ENCODE assay signal across 10 cellular contexts in the genomic region with DNA sequence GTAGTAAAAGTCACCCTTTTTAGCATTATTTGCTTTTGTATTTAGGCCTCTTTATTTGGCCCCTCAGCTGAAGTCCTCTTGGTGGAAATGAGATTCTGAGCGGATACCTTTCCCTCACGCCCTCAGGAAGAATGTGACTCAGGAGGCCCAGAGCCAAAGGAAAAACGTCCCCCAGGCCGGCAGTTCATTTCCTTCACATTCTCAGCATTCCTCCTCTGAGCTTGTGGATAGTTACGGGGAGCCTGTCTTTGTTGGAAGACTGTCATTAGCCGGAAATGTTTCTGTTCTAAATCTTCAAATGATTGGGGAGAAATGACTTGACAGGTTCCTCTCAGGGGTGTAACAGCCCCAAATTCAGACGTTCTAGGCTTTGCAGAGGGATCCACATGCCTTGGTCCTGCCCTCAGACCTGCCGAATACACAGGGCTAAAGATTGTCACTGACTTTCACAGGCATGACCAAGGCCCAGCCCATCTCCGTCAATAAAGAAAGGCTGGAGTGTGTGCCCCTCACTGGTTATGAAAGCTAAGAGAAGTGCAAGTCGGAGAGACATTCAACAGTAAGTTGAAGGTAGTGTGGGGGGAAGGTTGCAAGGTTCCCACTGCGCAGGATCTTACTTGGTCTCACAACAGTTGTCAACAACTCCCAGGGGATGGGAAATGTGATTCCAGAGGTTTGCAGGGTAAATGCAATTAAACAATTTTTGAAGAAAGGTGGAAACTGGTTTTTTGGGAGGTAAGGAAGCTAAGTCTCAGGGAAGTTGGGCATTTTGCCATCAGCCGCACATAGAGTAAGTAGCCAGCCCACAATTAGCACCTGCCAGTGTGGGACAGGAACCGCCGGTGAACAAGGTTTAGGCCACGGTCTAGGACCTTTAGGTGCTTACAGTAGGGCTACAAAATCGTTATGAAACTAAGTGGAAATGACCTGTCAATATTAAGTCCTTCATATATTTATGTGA. TPM values are rescaled to one million over a fixed set of nuclear protein-coding genes. Genes with fewer than 3 reads are reported as not detected.
DNase-seq lines count a peak whose midpoint lies in the region; ATAC-seq and TF ChIP-seq lines count a peak whose summit lies in the region.
"Had no signal": no experiment of that assay in that cellular context is flagged by ENCODE, and none has a peak within 500 bp of the region (broad histone marks: within the 10 kb centered on the region; RNA-seq: fewer than 3 reads in every experiment).

No MANE protein-coding gene starts in this region.

- H4K20me1 ChIP-seq in SK-N-SH (ENCODE audit: insufficient read depth) (no peaks in the 10 kb centered on the region), Karpas-422 (ENCODE audit: insufficient read depth, low read depth, low read length) (no peaks in the 10 kb centered on the region)

- H3K79me2 ChIP-seq in SK-N-SH (ENCODE audit: insufficient read depth): no peaks in the 10 kb centered on the region
- no peaks in the 10 kb centered on the region for H3K79me2 ChIP-seq in Karpas-422 (ENCODE audit: low read length)

- H3K4me1 ChIP-seq in SK-N-SH (ENCODE audit: control insufficient read depth in 1 of 2, insufficient read depth in 2 of 2, low read depth in 1 of 2, low read length in 1 of 2) (peaks cover 25 to 35% of the 10 kb centered on the region in 2 experiments; a peak in 3 of 4 replicates), gastroesophageal sphincter (peaks cover 8 to 38% (median 14%) of the 10 kb centered on the region in 3 donors), Karpas-422 (ENCODE audit: low read length) (no peaks in the 10 kb centered on the region), transverse colon (peaks cover 0 to 15% (median 6%) of the 10 kb centered on the region in 4 donors)

- no peaks in the 10 kb centered on the region for H3K36me3 ChIP-seq in SK-N-SH (replicated peaks in 1 of 2; ENCODE audit: control insufficient read depth in 1 of 2, insufficient read depth in 2 of 2, low read length in 1 of 2)
- H3K36me3 ChIP-seq in gastroesophageal sphincter: peaks cover 0 to 9% of the 10 kb centered on the region in 2 donors
- H3K36me3 ChIP-seq in Karpas-422 (ENCODE audit: insufficient read depth, low read length): no peaks in the 10 kb centered on the region
- no peaks in the 10 kb centered on the region for H3K36me3 ChIP-seq in transverse colon

- POLR2A ChIA-PET in SK-N-SH (lab: Yijun Ruan, JAX): no interaction called here

- in situ Hi-C loops in transverse colon (cut with MboI; ENCODE audit: low pct_ligation_motif_present in 1 of 4, low pct_unique_long_range_greater_than_20kb in 1 of 4, low sequenced_read_pairs in 3 of 4): loop anchor here in 2 of 4 donors (10.0 to 25.0 kb wide), 2 partner anchors 310 to 523 kb away; no protein-coding TSS in a partner anchor

- H3K4me3 ChIP-seq in SK-N-SH (ENCODE audit: low read depth in 2 of 2, low read length in 1 of 2): no peak overlapping the region
- H3K4me3 ChIP-seq in gastroesophageal sphincter: no peak overlapping the region
- H3K4me3 ChIP-seq in Karpas-422 (ENCODE audit: low read length): no peak overlapping the region
- H3K4me3 ChIP-seq in transverse colon: no peak overlapping the region

- H3K27me3 ChIP-seq in SK-N-SH (ENCODE audit: insufficient read depth): no peaks in the 10 kb centered on the region
- no peaks in the 10 kb centered on the region for H3K27me3 ChIP-seq in gastroesophageal sphincter
- H3K27me3 ChIP-seq in Karpas-422 (ENCODE audit: low read length): no peaks in the 10 kb centered on the region
- no peaks in the 10 kb centered on the region for H3K27me3 ChIP-seq in transverse colon

- H3K36me3 Mint-ChIP-seq in progenitor cell of endocrine pancreas (ENCODE audit: insufficient read depth): peaks cover 8% of the 10 kb centered on the region

- H3K9ac ChIP-seq in SK-N-SH (peak overlapping the region; percentile 45; the same call in 1 of the 2 replicates), Karpas-422 (ENCODE audit: low read length) (no peak overlapping the region)

- peak; percentile 16 to 76; a peak in 2 of 4 replicates for TF ChIP-seq EP300 in SK-N-SH (IDR thresholded peaks at IDR 0.05; ENCODE audit: borderline replicate concordance in 1 of 2, low read depth in 1 of 2, low read length in 1 of 2)
- TF ChIP-seq EP300 in gastroesophageal sphincter (IDR thresholded peaks at IDR 0.05): no peak
- TF ChIP-seq EP300 in transverse colon (IDR thresholded peaks at IDR 0.05; ENCODE audit: low read depth): no peak

- H3F3A ChIP-seq in SK-N-SH (replicated peaks; ENCODE audit: insufficient read depth): peaks cover 11% of the 10 kb centered on the region

- H3K27ac Mint-ChIP-seq in progenitor cell of endocrine pancreas: peak overlapping the region; percentile 98

- H3K27ac ChIP-seq in SK-N-SH (ENCODE audit: low read depth in 2 of 2, low read length in 1 of 2): peak overlapping the region; percentile 69 to 72
- H3K27ac ChIP-seq in gastroesophageal sphincter: peak overlapping the region; percentile 20 to 68 (median 54)
- no peak overlapping the region for H3K27ac ChIP-seq in Karpas-422 (ENCODE audit: low read length)
- no peak overlapping the region for H3K27ac ChIP-seq in transverse colon

- H3K4me2 ChIP-seq in SK-N-SH (peak overlapping the region; percentile 63), Karpas-422 (ENCODE audit: low read depth, low read length, poor library complexity, severe bottlenecking) (no peak overlapping the region)

- H3K4me3 Mint-ChIP-seq in progenitor cell of endocrine pancreas (ENCODE audit: low read depth): peak overlapping the region; percentile 18
- H3K4me3 Mint-ChIP-seq: central memory CD8-positive, alpha-beta T cell had no signal

- peak; percentile 47 for ATAC-seq in gastroesophageal sphincter

- CTCF ChIA-PET in SK-N-SH (lab: Yijun Ruan, JAX): interaction anchor here (0.7 to 12.5 kb wide), 7 partner anchors 6 to 515 kb away, joined by 3 to 145 read pairs (median 5); no protein-coding TSS in a partner anchor

- no peak for TF ChIP-seq CTCF in SK-N-SH (IDR thresholded peaks at IDR 0.05)
- TF ChIP-seq CTCF in gastroesophageal sphincter (IDR thresholded peaks at IDR 0.05): no peak
- TF ChIP-seq CTCF in progenitor cell of endocrine pancreas (IDR thresholded peaks at IDR 0.05; ENCODE audit: unreplicated experiment): no peak
- no peak for TF ChIP-seq CTCF in transverse colon (IDR thresholded peaks at IDR 0.05)

- H3K27me3 Mint-ChIP-seq in progenitor cell of endocrine pancreas: no peaks in the 10 kb centered on the region

- WGBS in SK-N-SH (ENCODE audit: low lambda C conversion rate): 53% methylated on average over 16 of the region's 16 CpGs
- whole genome bisulfite sequencing in gastroesophageal sphincter (ENCODE audit: low coverage in 1 of 2), 2 donors: 57 to 65% methylated on average over 12 to 13 of the region's 16 CpGs
- WGBS in transverse colon (ENCODE audit: low coverage in 1 of 2), 2 donors: 65 to 74% methylated on average over 7 to 16 of the region's 16 CpGs

- H3K4me1 Mint-ChIP-seq in progenitor cell of endocrine pancreas (ENCODE audit: low read depth): peaks cover 37% of the 10 kb centered on the region
- H3K4me1 Mint-ChIP-seq: central memory CD8-positive, alpha-beta T cell had no signal

- H3K9me3 Mint-ChIP-seq in progenitor cell of endocrine pancreas (ENCODE audit: low read depth): no peaks in the 10 kb centered on the region
- H3K9me3 Mint-ChIP-seq: central memory CD8-positive, alpha-beta T cell had no signal

- no peaks in the 10 kb centered on the region for H3K9me2 ChIP-seq in SK-N-SH
- H3K9me2 ChIP-seq in Karpas-422 (replicated peaks; ENCODE audit: insufficient read depth, low read length): no peaks in the 10 kb centered on the region

- H2AFZ ChIP-seq in SK-N-SH (ENCODE audit: low read depth) (peak overlapping the region; percentile 56; the same call in 1 of the 2 replicates), Karpas-422 (ENCODE audit: low read length) (no peak overlapping the region)

- TF ChIP-seq RAD21 in SK-N-SH (IDR thresholded peaks at IDR 0.05; ENCODE audit: low read length): no peak

- TF ChIP-seq POLR2A in gastroesophageal sphincter (IDR thresholded peaks at IDR 0.05) (no peak), transverse colon (IDR thresholded peaks at IDR 0.05) (no peak)

- DNase-seq in GM03348 (ENCODE audit: low spot score) (peak; percentile 91), SK-N-SH (no peak), progenitor cell of endocrine pancreas (ENCODE audit: low spot score, unreplicated experiment) (no peak), Karpas-422 (no peak), transverse colon (no peak), Ammon's horn (ENCODE audit: low spot score) (no peak), AML-193 (lab: John Stamatoyannopoulos, UW) (no peak)
- DNase-seq: T-helper 1 cell had no signal

- H3K9me3 ChIP-seq in SK-N-SH (no peaks in the 10 kb centered on the region), gastroesophageal sphincter (no peaks in the 10 kb centered on the region), Karpas-422 (ENCODE audit: low read length) (no peaks in the 10 kb centered on the region), transverse colon (no peaks in the 10 kb centered on the region)

- intact Hi-C loops in transverse colon (cut with DNase I; ENCODE audit: low total_unique reads): no loop called here

TF ChIP-seq in SK-N-SH, 30 proteins besides CTCF, POLR2A, EP300 and RAD21 (continues in another document):
- peak; percentile 87 for TF ChIP-seq NFIC (IDR thresholded peaks at IDR 0.05; ENCODE audit: borderline replicate concordance)
- TF ChIP-seq, protein P1, sequence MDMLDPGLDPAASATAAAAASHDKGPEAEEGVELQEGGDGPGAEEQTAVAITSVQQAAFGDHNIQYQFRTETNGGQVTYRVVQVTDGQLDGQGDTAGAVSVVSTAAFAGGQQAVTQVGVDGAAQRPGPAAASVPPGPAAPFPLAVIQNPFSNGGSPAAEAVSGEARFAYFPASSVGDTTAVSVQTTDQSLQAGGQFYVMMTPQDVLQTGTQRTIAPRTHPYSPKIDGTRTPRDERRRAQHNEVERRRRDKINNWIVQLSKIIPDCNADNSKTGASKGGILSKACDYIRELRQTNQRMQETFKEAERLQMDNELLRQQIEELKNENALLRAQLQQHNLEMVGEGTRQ (IDR thresholded peaks at IDR 0.05; ENCODE audit: borderline replicate concordance, low read depth, low read length): no peak
- TF ChIP-seq TEAD4 (IDR thresholded peaks at IDR 0.05; ENCODE audit: borderline replicate concordance, insufficient read depth): peak; percentile 95
- peak; percentile 30; the same call in 1 of the 2 replicates for TF ChIP-seq POLR2AphosphoS5 (IDR thresholded peaks at IDR 0.05; ENCODE audit: low read depth, low read length)
- TF ChIP-seq CHD2 (IDR thresholded peaks at IDR 0.05; ENCODE audit: low read length, partially characterized antibody): no peak
- TF ChIP-seq RCOR1 (IDR thresholded peaks at IDR 0.05; ENCODE audit: low read length): no peak

RNA-seq across cellular contexts. Expression of gene MYZAP, which starts 39.7 kb away (rescaled TPM):
- 0.07 TPM in 1 of 2 replicates, not detected in the other for polyA plus RNA-seq in SK-N-SH (2012; rRNA removed)
- polyA plus RNA-seq in SK-N-SH (2012; cell fraction: cytosol; rRNA removed): 0.05 and 0.13 TPM in 2 replicates
- polyA plus RNA-seq in SK-N-SH (2012; cell fraction: nucleus; rRNA removed): not detected in 2 replicates
- total RNA-seq in gastroesophageal sphincter (100 to 1,000 TPM in 3 of 4 donors, 10 to 100 TPM in 1; 13.6 to 299 (median 190) TPM), progenitor cell of endocrine pancreas (11.5 and 11.9 TPM in 2 replicates), transverse colon (10 to 100 TPM in 2 of 4 donors, 1 to 10 TPM in 1, under 1 TPM in 1; 1.00 to 24.3 (median 10.7) TPM)
- total RNA-seq in Karpas-422 (2014; rRNA removed; shearing (Covaris generic); ENCODE audit: low replicate concordance): not detected in 2 replicates

Comparison
In these comparisons a context has a peak if more than half of its experiments do, and no peak if none do; other contexts are left out.
1. H3K27ac ChIP-seq: peak in SK-N-SH (2 of 2) and gastroesophageal sphincter (4 of 4); none in Karpas-422 (single experiment) and transverse colon (0 of 4).